In the genomic region with DNA sequence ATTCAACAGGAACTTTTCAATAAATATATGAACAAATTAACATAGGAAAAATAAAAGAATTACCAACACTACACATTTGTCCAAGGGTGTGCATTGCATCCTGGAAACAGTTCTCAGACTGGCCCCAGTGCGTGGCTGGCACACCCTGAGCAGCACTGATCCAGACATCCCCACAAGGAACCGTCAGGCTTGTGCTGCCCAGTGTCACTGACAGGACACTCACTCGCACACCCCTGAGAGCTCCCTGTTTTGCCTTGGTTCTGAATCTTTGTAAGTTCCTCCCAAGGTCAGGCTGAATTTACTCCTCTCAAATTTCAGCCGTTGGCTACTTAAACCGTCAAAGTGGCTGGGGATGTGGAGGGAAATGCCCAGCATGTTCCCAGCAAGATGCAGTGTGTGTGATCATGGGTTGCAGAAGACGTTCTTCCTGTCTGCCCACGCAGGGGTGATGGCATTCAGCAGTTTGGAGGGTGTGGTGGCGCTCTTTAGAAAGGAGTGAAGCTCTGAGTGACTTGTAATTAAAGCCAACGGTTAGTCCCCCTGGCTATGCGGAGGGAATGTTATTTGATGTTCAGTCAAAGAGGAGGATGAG, we compare ENCODE assay signal across 8 cellular contexts. TPM values are rescaled to one million over a fixed set of nuclear protein-coding genes. Genes with fewer than 3 reads are reported as not detected.
DNase-seq lines count a peak whose midpoint lies in the region; ATAC-seq and TF ChIP-seq lines count a peak whose summit lies in the region.

No MANE protein-coding gene starts in this region.

- peak; percentile 35 for ATAC-seq in RWPE2 (ENCODE audit: low read depth)
- ATAC-seq in HG02571 (IDR thresholded peaks at IDR 0.05; ENCODE audit: unreplicated experiment): no peak

- DNase-seq in HCEC 1CT: peak; percentile 89
- peak; percentile 89 for DNase-seq in RWPE2 (ENCODE audit: low spot score)
- DNase-seq in activated naive CD4-positive, alpha-beta T cell treated with anti-CD3 and anti-CD28 coated beads, Interleukin-2, amount 50 U/mL, for 16 hours: peak; percentile 78
- DNase-seq in right atrium auricular region (ENCODE audit: low spot score): peak; percentile 85
- peak; percentile 67 for DNase-seq in stimulated activated CD4-positive, alpha-beta T cell treated with anti-CD3 and anti-CD28 coated beads, Interleukin-12 subunit alpha, Interleukin-12 subunit beta, amount 100 ng/mL, for 4 hours
- DNase-seq in NCI-H524 (lab: John Stamatoyannopoulos, UW): no peak
- DNase-seq in DMS114 treated with DMSO at 0.1 percent for 48 hours (lab: John Stamatoyannopoulos, UW; ENCODE audit: unreplicated experiment): no peak

- H3K9me3 ChIP-seq in RWPE2 (ENCODE audit: severe bottlenecking) (no peaks in the 10 kb centered on the region), right atrium auricular region (no peaks in the 10 kb centered on the region)

- H3K27me3 ChIP-seq in RWPE2 (ENCODE audit: insufficient read depth, poor library complexity, severe bottlenecking) (no peaks in the 10 kb centered on the region), right atrium auricular region (no peaks in the 10 kb centered on the region)

- H3K36me3 ChIP-seq in RWPE2 (ENCODE audit: low read depth): peaks cover 17% of the 10 kb centered on the region
- H3K36me3 ChIP-seq in right atrium auricular region: no peaks in the 10 kb centered on the region

- H3K4me3 ChIP-seq in RWPE2 (ENCODE audit: severe bottlenecking) (peak overlapping the region; percentile 54), right atrium auricular region (peak overlapping the region; percentile 60 to 70)

- peak; percentile 38 for TF ChIP-seq CTCF in RWPE2 (IDR thresholded peaks at IDR 0.05; ENCODE audit: poor library complexity, severe bottlenecking)
- TF ChIP-seq CTCF in right atrium auricular region (IDR thresholded peaks at IDR 0.05): no peak

- H3K27ac ChIP-seq in RWPE2 (ENCODE audit: poor library complexity, severe bottlenecking) (peak overlapping the region; percentile 100), right atrium auricular region (peak overlapping the region; percentile 92 to 98)

- H3K4me1 ChIP-seq in RWPE2 (ENCODE audit: insufficient read depth, poor library complexity, severe bottlenecking) (peaks cover 73% of the 10 kb centered on the region), right atrium auricular region (peaks cover 0 to 63% of the 10 kb centered on the region in 2 donors)

RNA-seq across cellular contexts. Expression of gene MT2A, which starts 1.7 kb away (rescaled TPM):
- 100 to 1,000 TPM in 1 of 2 donors, 10 to 100 TPM in 1; 33.3 to 118 TPM for total RNA-seq in right atrium auricular region

RNA-seq across cellular contexts. Expression of gene MT1E, which starts 15.5 kb away (rescaled TPM):
- total RNA-seq in right atrium auricular region: 100 to 1,000 TPM; 129 to 210 TPM

RNA-seq across cellular contexts. Expression of gene MT3, which starts 20.8 kb away (rescaled TPM):
- not detected for total RNA-seq in right atrium auricular region

RNA-seq across cellular contexts. Expression of gene MT1M, which starts 22.3 kb away (rescaled TPM):
- total RNA-seq in right atrium auricular region: 1 to 10 TPM; 5.2 to 9.9 TPM

RNA-seq across cellular contexts. Expression of gene MT1A, which starts 28.4 kb away (rescaled TPM):
- 10 to 100 TPM in 1 of 2 donors, not detected in 1; 30.0 TPM for total RNA-seq in right atrium auricular region

Comparison
In these comparisons a context has a peak if more than half of its experiments do, and no peak if none do; other contexts are left out.
1. DNase-seq: peak in HCEC 1CT (single experiment), RWPE2 (single experiment), activated naive CD4-positive, alpha-beta T cell treated with anti-CD3 and anti-CD28 coated beads, Interleukin-2, amount 50 U/mL, for 16 hours (single experiment), right atrium auricular region (single experiment) and stimulated activated CD4-positive, alpha-beta T cell treated with anti-CD3 and anti-CD28 coated beads, Interleukin-12 subunit alpha, Interleukin-12 subunit beta, amount 100 ng/mL, for 4 hours (single experiment); none in NCI-H524 (0 of 2) and DMS114 treated with DMSO at 0.1 percent for 48 hours (single experiment).